In genomic region chr1:198716051-198716450, GRCh38 we compare ENCODE assay signal across 2 cellular contexts.
TF ChIP-seq lines count a peak whose summit lies in the region.

No MANE protein-coding gene starts in this region.

TF ChIP-seq in SK-N-SH, 30 proteins besides CTCF, POLR2A, EP300 and RAD21 (continued from another document):
- TF ChIP-seq USF1 (IDR thresholded peaks at IDR 0.05; ENCODE audit: borderline replicate concordance, low read depth) (no peak), REST (IDR thresholded peaks at IDR 0.05; ENCODE audit: low read depth, low read length) (no peak), RFX5 (IDR thresholded peaks at IDR 0.05; ENCODE audit: low read length) (no peak), FOXJ3 (CRISPR knock-in tag; IDR thresholded peaks at IDR 0.05) (no peak), RCOR1 (IDR thresholded peaks at IDR 0.05; ENCODE audit: low read length) (no peak), MXI1 (IDR thresholded peaks at IDR 0.05; ENCODE audit: low read depth, low read length) (no peak), JUND (IDR thresholded peaks at IDR 0.05) (no peak), SIN3A (IDR thresholded peaks at IDR 0.05; ENCODE audit: borderline replicate concordance, low read depth, low read length) (no peak), NRF1 (IDR thresholded peaks at IDR 0.05; ENCODE audit: low read depth, low read length) (no peak), NFIC (IDR thresholded peaks at IDR 0.05; ENCODE audit: borderline replicate concordance) (no peak), MAX (IDR thresholded peaks at IDR 0.05; ENCODE audit: low read depth) (no peak), FOXM1 (IDR thresholded peaks at IDR 0.05; ENCODE audit: low read depth) (no peak)

TF ChIP-seq in SK-N-SH treated with all-trans-retinoic acid at 6 μM for 48 hours, 23 proteins besides CTCF, POLR2A, EP300 and RAD21 (continued from another document):
- TF ChIP-seq CSDC2 (CRISPR knock-in tag; IDR thresholded peaks at IDR 0.05) (no peak), ZNF8 (CRISPR knock-in tag; IDR thresholded peaks at IDR 0.05) (no peak), ZNF70 (CRISPR knock-in tag; IDR thresholded peaks at IDR 0.05) (no peak)
